Comparison of ENCODE assay signal across 1 cellular context in genomic region chr3:194300392-194300758, GRCh38.
TF ChIP-seq lines count a peak whose summit lies in the region.

No MANE protein-coding gene starts in this region.

TF ChIP-seq in HEK293, 187 proteins besides CTCF, POLR2A, EP300 and RAD21 (continued from another document):
- TF ChIP-seq PATZ1 (tag by site-specific recombination; IDR thresholded peaks at IDR 0.05) (no peak), ZNF544 (tag by site-specific recombination; IDR thresholded peaks at IDR 0.05) (no peak)
